ENCODE assay signal across 8 cellular contexts in genomic region chr18:74496508-74497307, GRCh38. TPM values are rescaled to one million over a fixed set of nuclear protein-coding genes. Genes with fewer than 3 reads are reported as not detected.
A peak's percentile ranks its signal among the peaks of the same experiment; 100 is the strongest.
DNase-seq lines count a peak whose midpoint lies in the region; ATAC-seq and TF ChIP-seq lines count a peak whose summit lies in the region.

No MANE protein-coding gene starts in this region.

- peak overlapping the region; percentile 98 for H3K4me2 ChIP-seq in neural cell (ENCODE audit: low read length)

- H3K9ac ChIP-seq in neural cell (ENCODE audit: low read length): peak overlapping the region; percentile 94

- peaks cover 33% of the 10 kb centered on the region for H3K4me1 Mint-ChIP-seq in activated T-cell treated with anti-CD3 and anti-CD28 coated beads, Interleukin-2, amount 50 U/mL, for 72 hours (ENCODE audit: low read depth)

- H3K27me3 ChIP-seq in ACC112 (ENCODE audit: insufficient read depth, low read length) (peaks cover 23% of the 10 kb centered on the region), neural cell (ENCODE audit: insufficient read depth, low read depth, low read length) (no peaks in the 10 kb centered on the region), vagina (no peaks in the 10 kb centered on the region)

- ATAC-seq in HG02870 (IDR thresholded peaks at IDR 0.05; ENCODE audit: unreplicated experiment): peak; percentile 19
- ATAC-seq in activated T-cell treated with anti-CD3 and anti-CD28 coated beads, Interleukin-2, amount 50 U/mL, for 72 hours (replicated peaks in 1 of 2): peak; percentile 31 to 32

- H3K4me3 ChIP-seq in ACC112 (ENCODE audit: low read depth, low read length) (peak overlapping the region; percentile 87), GM12875 (ENCODE audit: low read depth, low read length) (peak overlapping the region; percentile 97), fibroblast of the aortic adventitia (ENCODE audit: low read depth, low read length) (peak overlapping the region; percentile 91), neural cell (ENCODE audit: low read length) (peak overlapping the region; percentile 100), vagina (peak overlapping the region; percentile 84 to 99)

- no peaks in the 10 kb centered on the region for H4K20me1 ChIP-seq in neural cell (ENCODE audit: insufficient read depth)

- H3K36me3 Mint-ChIP-seq in activated T-cell treated with anti-CD3 and anti-CD28 coated beads, Interleukin-2, amount 50 U/mL, for 72 hours (ENCODE audit: insufficient read depth in 2 of 2): peaks cover 9 to 13% of the 10 kb centered on the region in 2 donors

- H3K9me3 Mint-ChIP-seq in activated T-cell treated with anti-CD3 and anti-CD28 coated beads, Interleukin-2, amount 50 U/mL, for 72 hours: no peaks in the 10 kb centered on the region

- DNase-seq in NCI-H2196 (lab: John Stamatoyannopoulos, UW; ENCODE audit: unreplicated experiment) (peak; percentile 46), fibroblast of the aortic adventitia (ENCODE audit: low read depth) (peak; percentile 52), vagina (ENCODE audit: extremely low spot score in 2 of 2) (no peak)
- DNase-seq in activated T-cell treated with anti-CD3 and anti-CD28 coated beads, Interleukin-2, amount 50 U/mL, for 72 hours: peak; percentile 60 to 63

- H3K27ac ChIP-seq in ACC112 (ENCODE audit: low read depth, low read length) (peak overlapping the region; percentile 42; the same call in 1 of the 2 replicates), neural cell (ENCODE audit: low read length) (peak overlapping the region; percentile 75), vagina (peak overlapping the region; percentile 93)

- peaks cover 12% of the 10 kb centered on the region for H3K79me2 ChIP-seq in ACC112 (ENCODE audit: control insufficient read depth, insufficient read depth, low read length, unreplicated experiment)
- H3K79me2 ChIP-seq in neural cell (replicated peaks; ENCODE audit: insufficient read depth, low read length): peaks cover 21% of the 10 kb centered on the region

- H3K4me1 ChIP-seq in ACC112 (ENCODE audit: control insufficient read depth, insufficient read depth, low read length, unreplicated experiment) (peaks cover 17% of the 10 kb centered on the region), vagina (peaks cover 34% of the 10 kb centered on the region)

- TF ChIP-seq CTCF in GM12875 (IDR thresholded peaks at IDR 0.05; ENCODE audit: borderline replicate concordance, insufficient read depth, low read depth, low read length): 0 out of 2 replicates have a peak, but pooled peaks have one; percentile 24
- peak; percentile 28 for TF ChIP-seq CTCF in fibroblast of the aortic adventitia (IDR thresholded peaks at IDR 0.05; ENCODE audit: insufficient read depth, low read length)
- peak; percentile 44 for TF ChIP-seq CTCF in neural cell (IDR thresholded peaks at IDR 0.05; ENCODE audit: poor library complexity, severe bottlenecking)
- TF ChIP-seq CTCF in vagina (IDR thresholded peaks at IDR 0.05): no peak

- H3K4me3 Mint-ChIP-seq in activated T-cell treated with anti-CD3 and anti-CD28 coated beads, Interleukin-2, amount 50 U/mL, for 72 hours: peak overlapping the region; percentile 97 to 98

- no peak for TF ChIP-seq EP300 in neural cell (conservative IDR thresholded peaks at IDR 0.05; ENCODE audit: poor library complexity, severe bottlenecking)

- no peaks in the 10 kb centered on the region for H3F3A ChIP-seq in neural cell (ENCODE audit: insufficient read depth, low read length, poor library complexity, severe bottlenecking)

- no peaks in the 10 kb centered on the region for H3K27me3 Mint-ChIP-seq in activated T-cell treated with anti-CD3 and anti-CD28 coated beads, Interleukin-2, amount 50 U/mL, for 72 hours (ENCODE audit: low read depth)

- H3K9me3 ChIP-seq in neural cell (ENCODE audit: low read length): no peaks in the 10 kb centered on the region
- no peaks in the 10 kb centered on the region for H3K9me3 ChIP-seq in vagina

- intact Hi-C loops in vagina (cut with DNase I): loop anchor here (5.0 kb wide), 1 partner anchor 101 kb away; the partner anchor contains the start of gene ZNF407

- no peak for TF ChIP-seq POLR2A in vagina (IDR thresholded peaks at IDR 0.05)

- H3K36me3 ChIP-seq in ACC112 (ENCODE audit: insufficient read depth, low read length) (no peaks in the 10 kb centered on the region), neural cell (ENCODE audit: insufficient read depth, low read length) (no peaks in the 10 kb centered on the region), vagina (peaks cover 0 to 8% of the 10 kb centered on the region in 2 donors)

- H2AFZ ChIP-seq in ACC112 (ENCODE audit: low read length, unreplicated experiment): peak overlapping the region; percentile 84
- H2AFZ ChIP-seq in neural cell (ENCODE audit: low read depth, low read length): peak overlapping the region; percentile 91

- H3K9me2 ChIP-seq in neural cell (ENCODE audit: insufficient read depth, low read length): no peaks in the 10 kb centered on the region

- H3K27ac Mint-ChIP-seq in activated T-cell treated with anti-CD3 and anti-CD28 coated beads, Interleukin-2, amount 50 U/mL, for 72 hours: peak overlapping the region; percentile 91

- no peak for TF ChIP-seq RAD21 in neural cell (conservative IDR thresholded peaks at IDR 0.05)

TF ChIP-seq in neural cell, 6 proteins besides CTCF, POLR2A, EP300 and RAD21:
- TF ChIP-seq TAF1 (IDR thresholded peaks at IDR 0.05; ENCODE audit: low read depth): no peak
- TF ChIP-seq EZH2 (IDR thresholded peaks at IDR 0.05; ENCODE audit: borderline replicate concordance, insufficient read depth, low read length, poor library complexity, severe bottlenecking): no peak
- TF ChIP-seq POLR2AphosphoS5 (IDR thresholded peaks at IDR 0.05): no peak
- peak; percentile 59 for TF ChIP-seq MXI1 (conservative IDR thresholded peaks at IDR 0.05; ENCODE audit: poor library complexity, severe bottlenecking)
- TF ChIP-seq SMC3 (conservative IDR thresholded peaks at IDR 0.05; ENCODE audit: poor library complexity): no peak
- TF ChIP-seq, protein P1, sequence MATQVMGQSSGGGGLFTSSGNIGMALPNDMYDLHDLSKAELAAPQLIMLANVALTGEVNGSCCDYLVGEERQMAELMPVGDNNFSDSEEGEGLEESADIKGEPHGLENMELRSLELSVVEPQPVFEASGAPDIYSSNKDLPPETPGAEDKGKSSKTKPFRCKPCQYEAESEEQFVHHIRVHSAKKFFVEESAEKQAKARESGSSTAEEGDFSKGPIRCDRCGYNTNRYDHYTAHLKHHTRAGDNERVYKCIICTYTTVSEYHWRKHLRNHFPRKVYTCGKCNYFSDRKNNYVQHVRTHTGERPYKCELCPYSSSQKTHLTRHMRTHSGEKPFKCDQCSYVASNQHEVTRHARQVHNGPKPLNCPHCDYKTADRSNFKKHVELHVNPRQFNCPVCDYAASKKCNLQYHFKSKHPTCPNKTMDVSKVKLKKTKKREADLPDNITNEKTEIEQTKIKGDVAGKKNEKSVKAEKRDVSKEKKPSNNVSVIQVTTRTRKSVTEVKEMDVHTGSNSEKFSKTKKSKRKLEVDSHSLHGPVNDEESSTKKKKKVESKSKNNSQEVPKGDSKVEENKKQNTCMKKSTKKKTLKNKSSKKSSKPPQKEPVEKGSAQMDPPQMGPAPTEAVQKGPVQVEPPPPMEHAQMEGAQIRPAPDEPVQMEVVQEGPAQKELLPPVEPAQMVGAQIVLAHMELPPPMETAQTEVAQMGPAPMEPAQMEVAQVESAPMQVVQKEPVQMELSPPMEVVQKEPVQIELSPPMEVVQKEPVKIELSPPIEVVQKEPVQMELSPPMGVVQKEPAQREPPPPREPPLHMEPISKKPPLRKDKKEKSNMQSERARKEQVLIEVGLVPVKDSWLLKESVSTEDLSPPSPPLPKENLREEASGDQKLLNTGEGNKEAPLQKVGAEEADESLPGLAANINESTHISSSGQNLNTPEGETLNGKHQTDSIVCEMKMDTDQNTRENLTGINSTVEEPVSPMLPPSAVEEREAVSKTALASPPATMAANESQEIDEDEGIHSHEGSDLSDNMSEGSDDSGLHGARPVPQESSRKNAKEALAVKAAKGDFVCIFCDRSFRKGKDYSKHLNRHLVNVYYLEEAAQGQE (IDR thresholded peaks at IDR 0.05; ENCODE audit: borderline replicate concordance): peak; percentile 41
TF ChIP-seq in neural cell: peak in this region for 2.

RNA-seq across cellular contexts. Expression of gene CNDP2, which starts 0.5 kb away (rescaled TPM):
- 100 to 1,000 TPM; 211 to 212 TPM for total RNA-seq in activated T-cell treated with anti-CD3 and anti-CD28 coated beads, Interleukin-2, amount 50 U/mL, for 72 hours
- total RNA-seq in fibroblast of the aortic adventitia (ENCODE audit: low replicate concordance): 38.0 and 75.6 TPM in 2 replicates
- 29.0 and 35.7 TPM in 2 replicates for polyA plus RNA-seq in neural cell
- 35.5 and 49.2 TPM in 2 replicates for polyA minus RNA-seq in neural cell
- total RNA-seq in vagina: 52.5 TPM

RNA-seq across cellular contexts. Expression of gene CNDP1, which starts 37.6 kb away (rescaled TPM):
- under 1 TPM in 1 of 2 donors, not detected in 1; 0.16 TPM for total RNA-seq in activated T-cell treated with anti-CD3 and anti-CD28 coated beads, Interleukin-2, amount 50 U/mL, for 72 hours
- not detected in 2 replicates for total RNA-seq in fibroblast of the aortic adventitia (ENCODE audit: low replicate concordance)
- 0.38 and 2.1 TPM in 2 replicates for polyA plus RNA-seq in neural cell
- 0.24 and 2.7 TPM in 2 replicates for polyA minus RNA-seq in neural cell
- 9.8 TPM for total RNA-seq in vagina

RNA-seq across cellular contexts. Expression of gene DIPK1C, which starts 39.6 kb away (rescaled TPM):
- not detected for total RNA-seq in activated T-cell treated with anti-CD3 and anti-CD28 coated beads, Interleukin-2, amount 50 U/mL, for 72 hours
- not detected in 2 replicates for total RNA-seq in fibroblast of the aortic adventitia (ENCODE audit: low replicate concordance)
- not detected in 2 replicates for polyA plus RNA-seq in neural cell
- polyA minus RNA-seq in neural cell: not detected in 2 replicates
- total RNA-seq in vagina: not detected

Comparison
In these comparisons a context has a peak if more than half of its experiments do, and no peak if none do; other contexts are left out.
1. H3K27ac ChIP-seq: peak in every context shown above with its lines; median percentile 93 in vagina; 75 in neural cell; 42 in ACC112.
2. CTCF ChIP-seq: peak in GM12875 (single experiment), fibroblast of the aortic adventitia (single experiment) and neural cell (single experiment); none in vagina (0 of 3).
3. DNase-seq: peak in NCI-H2196 (single experiment), activated T-cell treated with anti-CD3 and anti-CD28 coated beads, Interleukin-2, amount 50 U/mL, for 72 hours (2 of 2) and fibroblast of the aortic adventitia (single experiment); none in vagina (0 of 2).
4. Peak in every context shown above with its lines, with median percentiles within 50 percentile points of each other: H3K4me3 ChIP-seq.